29 cellular contexts compared by ENCODE assay signal in genomic region chr2:685421-685820, GRCh38.
"Had no signal": no experiment of that assay in that cellular context is flagged by ENCODE, and none has a peak within 500 bp of the region (broad histone marks: within the 10 kb centered on the region; RNA-seq: fewer than 3 reads in every experiment).

No MANE protein-coding gene starts in this region.

- H3K4me3 ChIP-seq: heart right ventricle, hepatocyte, lower lobe of right lung, neural progenitor cell, ovary, right atrium auricular region, right lobe of liver, smooth muscle cell, suprapubic skin, thoracic aorta, tibial artery, upper lobe of right lung had no signal

- FAIRE-seq: urothelium cell line had no signal

- H3K9ac ChIP-seq: neural progenitor cell had no signal

- H3K4me1 ChIP-seq: lower lobe of right lung, neural progenitor cell, right atrium auricular region, right lobe of liver, upper lobe of right lung had no signal

- ATAC-seq: heart right ventricle, left cardiac atrium, left lobe of liver, left ventricle myocardium superior, lower lobe of right lung, natural killer cell, right lobe of liver, upper lobe of right lung had no signal

- H3K27ac ChIP-seq: heart right ventricle, hepatocyte, lower lobe of right lung, neural progenitor cell, ovary, right atrium auricular region, right lobe of liver, suprapubic skin, thoracic aorta, tibial artery, upper lobe of right lung had no signal

- H3K4me2 ChIP-seq: hepatocyte, neural progenitor cell, smooth muscle cell had no signal

- H3K4me3 Mint-ChIP-seq: natural killer cell; nephron progenitor cell; neural progenitor cell; stimulated activated naive CD8-positive, alpha-beta T cell treated with anti-CD3 and anti-CD28 coated beads, Interleukin-15, Interleukin-2, amounts not matched to agents 100 ng/mL and 50 ng/mL, for 24 hours had no signal

- H3K27ac Mint-ChIP-seq: natural killer cell; nephron progenitor cell; neural progenitor cell; progenitor cell of endocrine pancreas; stimulated activated naive CD8-positive, alpha-beta T cell treated with anti-CD3 and anti-CD28 coated beads, Interleukin-15, Interleukin-2, amounts not matched to agents 100 ng/mL and 50 ng/mL, for 24 hours had no signal

- DNase-seq: heart right ventricle; islet precursor cell; kidney glomerular epithelial cell; left cardiac atrium; left ventricle myocardium superior; lower lobe of right lung; mammary epithelial cell; natural killer cell; nephron progenitor cell; ovary; right lobe of liver; stimulated activated CD4-positive, alpha-beta T cell treated with anti-CD3 and anti-CD28 coated beads, Interleukin-1b, Interleukin-23, amount 100 ng/mL, for 48 hours; stimulated activated CD4-positive, alpha-beta T cell treated with anti-CD3 and anti-CD28 coated beads, Interleukin-2, amount 100 ng/mL, for 48 hours; stimulated activated CD4-positive, alpha-beta T cell treated with anti-CD3 and anti-CD28 coated beads, Interleukin-4, amount 100 ng/mL, for 4 hours; stimulated activated CD8-positive, alpha-beta memory T cell treated with anti-CD3 and anti-CD28 coated beads, Interleukin-4, amount 100 ng/mL, for 48 hours; stimulated activated naive CD4-positive, alpha-beta T cell; tibial artery; trophoblast cell; upper lobe of right lung had no signal

- H3K27me3 ChIP-seq: hepatocyte, neural progenitor cell, ovary, right atrium auricular region, right lobe of liver, suprapubic skin, tibial artery had no signal

- H3K36me3 ChIP-seq: heart right ventricle, lower lobe of right lung, neural progenitor cell, ovary, right atrium auricular region, right lobe of liver, suprapubic skin, thoracic aorta, tibial artery, upper lobe of right lung had no signal

- H3K9me3 ChIP-seq: lower lobe of right lung, ovary, right atrium auricular region, right lobe of liver, suprapubic skin, thoracic aorta, tibial artery, upper lobe of right lung had no signal

- H3K79me2 ChIP-seq: hepatocyte had no signal

- H3K27me3 Mint-ChIP-seq: progenitor cell of endocrine pancreas had no signal

- H2AFZ ChIP-seq: hepatocyte, neural progenitor cell had no signal
